Comparison of ENCODE assay signal across 8 cellular contexts in genomic region chr15:69074011-69074842, GRCh38.
DNase-seq lines count a peak whose midpoint lies in the region; ATAC-seq and TF ChIP-seq lines count a peak whose summit lies in the region.

No MANE protein-coding gene starts in this region.

- peak overlapping the region; percentile 42 for H3K4me3 Mint-ChIP-seq in activated T-cell treated with anti-CD3 and anti-CD28 coated beads, Interleukin-2, amount 50 U/mL, for 24 hours

- H3K27ac ChIP-seq in subcutaneous abdominal adipose tissue (ENCODE audit: low read depth, low read length) = no peak overlapping the region

- H3K27ac Mint-ChIP-seq in activated T-cell treated with anti-CD3 and anti-CD28 coated beads, Interleukin-2, amount 50 U/mL, for 24 hours = no peak overlapping the region

- H3K9me3 ChIP-seq in subcutaneous abdominal adipose tissue (ENCODE audit: control insufficient read depth in 5 of 5, low read length in 5 of 5) = peaks cover 0 to 3% (median 0%) of the 10 kb centered on the region in 5 donors

- peaks cover 58% of the 10 kb centered on the region for H3K27me3 Mint-ChIP-seq in activated T-cell treated with anti-CD3 and anti-CD28 coated beads, Interleukin-2, amount 50 U/mL, for 24 hours

- H3K9me3 Mint-ChIP-seq in activated T-cell treated with anti-CD3 and anti-CD28 coated beads, Interleukin-2, amount 50 U/mL, for 24 hours = peaks cover 2% of the 10 kb centered on the region

- peaks cover 9% of the 10 kb centered on the region for H3K4me1 Mint-ChIP-seq in activated T-cell treated with anti-CD3 and anti-CD28 coated beads, Interleukin-2, amount 50 U/mL, for 24 hours (ENCODE audit: low read depth)

- peaks cover 0 to 26% (median 22%) of the 10 kb centered on the region in 5 donors for H3K4me1 ChIP-seq in subcutaneous abdominal adipose tissue (ENCODE audit: control insufficient read depth in 5 of 5, insufficient read depth in 5 of 5, low read length in 5 of 5)

- no peaks in the 10 kb centered on the region for H3K27me3 ChIP-seq in subcutaneous abdominal adipose tissue (ENCODE audit: control insufficient read depth in 5 of 5, insufficient read depth in 4 of 5, low read length in 5 of 5)

- H3K36me3 Mint-ChIP-seq in activated T-cell treated with anti-CD3 and anti-CD28 coated beads, Interleukin-2, amount 50 U/mL, for 24 hours (ENCODE audit: low read depth) = no peaks in the 10 kb centered on the region

- peak overlapping the region in 3 of 5 donors; percentile 46 to 73 (median 69) for H3K9ac ChIP-seq in subcutaneous abdominal adipose tissue (ENCODE audit: low read length in 5 of 5)

- no peak for ATAC-seq in GM21529 (IDR thresholded peaks at IDR 0.05; ENCODE audit: unreplicated experiment)

- DNase-seq in activated T-cell treated with anti-CD3 and anti-CD28 coated beads, Interleukin-2, amount 50 U/mL, for 24 hours = no peak
- DNase-seq in activated T-cell treated with anti-CD3 and anti-CD28 coated beads for 4 hours (no peak), NCI-H446 treated with DMSO at 0.1 percent for 48 hours (lab: John Stamatoyannopoulos, UW) (peak; percentile 62), cardiac fibroblast (ENCODE audit: low read depth in 2 of 2) (peak; percentile 66 to 74), kidney tubule cell (ENCODE audit: low spot score) (peak; percentile 77), GM19240 (ENCODE audit: insufficient read length, low spot score) (no peak)

- H3K4me3 ChIP-seq in cardiac fibroblast (replicated peaks in 1 of 2; ENCODE audit: low read depth in 2 of 2, low read length in 2 of 2) = peak overlapping the region; percentile 66 to 69
- peak overlapping the region; percentile 75 to 97 (median 86) for H3K4me3 ChIP-seq in subcutaneous abdominal adipose tissue (ENCODE audit: low read depth in 1 of 5, low read length in 5 of 5)

- TF ChIP-seq CTCF in cardiac fibroblast (IDR thresholded peaks at IDR 0.05; ENCODE audit: low read depth, low read length) = peak; percentile 6

- no peaks in the 10 kb centered on the region for H3K36me3 ChIP-seq in subcutaneous abdominal adipose tissue (ENCODE audit: control insufficient read depth in 5 of 5, insufficient read depth in 5 of 5, low read length in 5 of 5)

Comparison
In these comparisons a context has a peak if more than half of its experiments do, and no peak if none do; other contexts are left out.
1. DNase-seq: peak in NCI-H446 treated with DMSO at 0.1 percent for 48 hours (single experiment), cardiac fibroblast (2 of 2) and kidney tubule cell (single experiment); none in activated T-cell treated with anti-CD3 and anti-CD28 coated beads, Interleukin-2, amount 50 U/mL, for 24 hours (single experiment), activated T-cell treated with anti-CD3 and anti-CD28 coated beads for 4 hours (single experiment) and GM19240 (single experiment).